In genomic region chr6:148239777-148240462, GRCh38 we compare ENCODE assay signal across 14 cellular contexts.
A peak's percentile ranks its signal among the peaks of the same experiment; 100 is the strongest.
DNase-seq lines count a peak whose midpoint lies in the region; ATAC-seq and TF ChIP-seq lines count a peak whose summit lies in the region.
"Had no signal": no experiment of that assay in that cellular context is flagged by ENCODE, and none has a peak within 500 bp of the region (broad histone marks: within the 10 kb centered on the region; RNA-seq: fewer than 3 reads in every experiment).

No MANE protein-coding gene starts in this region.

- no peaks in the 10 kb centered on the region for H3K9me3 Mint-ChIP-seq in endodermal cell
- H3K9me3 Mint-ChIP-seq: mesothelial cell of epicardium had no signal

- ATAC-seq in psoas muscle: peak in 2 of 4 donors; percentile 22 to 45
- no peak for ATAC-seq in HG02588 (IDR thresholded peaks at IDR 0.05; ENCODE audit: unreplicated experiment)
- ATAC-seq in stimulated activated naive CD8-positive, alpha-beta T cell treated with anti-CD3 and anti-CD28 coated beads, Interleukin-15, Interleukin-2, amounts not matched to agents 100 U/mL and 50 U/mL, for 24 hours: no peak

- no peaks in the 10 kb centered on the region for H3K36me3 ChIP-seq in brain microvascular endothelial cell (replicated peaks)
- no peaks in the 10 kb centered on the region for H3K36me3 ChIP-seq in psoas muscle (ENCODE audit: insufficient read depth in 1 of 2, low read depth in 1 of 2)
- H3K36me3 ChIP-seq in endodermal cell (ENCODE audit: control insufficient read depth, insufficient read depth, low read length): no peaks in the 10 kb centered on the region
- H3K36me3 ChIP-seq: HAP-1 had no signal

- peaks cover 9% of the 10 kb centered on the region for H3K4me1 Mint-ChIP-seq in endodermal cell

- peak overlapping the region; percentile 90 for H3K27ac ChIP-seq in brain microvascular endothelial cell
- peak overlapping the region; percentile 36 for H3K27ac ChIP-seq in psoas muscle
- H3K27ac ChIP-seq in endodermal cell (ENCODE audit: low read depth, low read length): no peak overlapping the region

- in situ Hi-C loops in brain microvascular endothelial cell (cut with HindIII; ENCODE audit: low pct_ligation_motif_present, low sequenced_read_pairs): no loop called here

- H3K27me3 Mint-ChIP-seq in endodermal cell (ENCODE audit: insufficient read depth): peaks cover 18% of the 10 kb centered on the region

- H3K4me3 ChIP-seq in brain microvascular endothelial cell (ENCODE audit: low read depth, low read length) (no peak overlapping the region), fibroblast of villous mesenchyme (ENCODE audit: low read depth, low read length) (no peak overlapping the region), psoas muscle (no peak overlapping the region), endodermal cell (ENCODE audit: low read length) (no peak overlapping the region)
- H3K4me3 ChIP-seq: HAP-1 had no signal

- 51 to 70% (median 51%) methylated on average over 6 of the region's 6 CpGs for WGBS in psoas muscle, 3 donors
- WGBS in endodermal cell (ENCODE audit: insufficient coverage in 1 of 2, insufficient read length in 1 of 2), 2 experiments: 86 to 91% methylated on average over 1 to 6 of the region's 6 CpGs

- no peak overlapping the region for H3K4me3 Mint-ChIP-seq in endodermal cell
- H3K4me3 Mint-ChIP-seq: mesothelial cell of epicardium had no signal

- H3K4me1 ChIP-seq in psoas muscle: peaks cover 12% of the 10 kb centered on the region
- H3K4me1 ChIP-seq in endodermal cell (ENCODE audit: control insufficient read depth, insufficient read depth, low read length): peaks cover 2% of the 10 kb centered on the region
- H3K4me1 ChIP-seq: HAP-1 had no signal

- no peak overlapping the region for H3K27ac Mint-ChIP-seq in endodermal cell

- TF ChIP-seq CTCF in brain microvascular endothelial cell (IDR thresholded peaks at IDR 0.05; ENCODE audit: low read depth, low read length, missing control alignments) (no peak), fibroblast of villous mesenchyme (IDR thresholded peaks at IDR 0.05; ENCODE audit: insufficient read depth, low read depth, low read length) (no peak), psoas muscle (IDR thresholded peaks at IDR 0.05) (no peak), endodermal cell (conservative IDR thresholded peaks at IDR 0.05) (no peak)

- H3K27me3 ChIP-seq in brain microvascular endothelial cell (replicated peaks) (no peaks in the 10 kb centered on the region), psoas muscle (ENCODE audit: insufficient read depth in 3 of 3, low read length in 2 of 3) (peaks cover 0 to 2% (median 0%) of the 10 kb centered on the region in 3 donors), endodermal cell (ENCODE audit: control insufficient read depth, insufficient read depth, low read length, poor library complexity, severe bottlenecking) (no peaks in the 10 kb centered on the region)

- DNase-seq in AG20443 (ENCODE audit: low spot score) (peak; percentile 37), brain microvascular endothelial cell (peak; percentile 61), fibroblast of villous mesenchyme (ENCODE audit: low read depth) (peak; percentile 74), psoas muscle (no peak), endodermal cell (no peak), NCI-H748 (lab: John Stamatoyannopoulos, UW; ENCODE audit: unreplicated experiment) (no peak)
- no peak for DNase-seq in stimulated activated naive CD8-positive, alpha-beta T cell treated with anti-CD3 and anti-CD28 coated beads, Interleukin-15, Interleukin-2, amounts not matched to agents 100 U/mL and 50 U/mL, for 24 hours
- DNase-seq: ACHN; activated CD8-positive, alpha-beta memory T cell treated with anti-CD3 and anti-CD28 coated beads, Interleukin-2, amount 50 U/mL, for 4 hours; SIG-M5; stimulated activated CD4-positive, alpha-beta T cell treated with anti-CD3 and anti-CD28 coated beads, Interleukin-4, amount 100 ng/mL, for 24 hours had no signal

- no peaks in the 10 kb centered on the region for H3K36me3 Mint-ChIP-seq in endodermal cell (ENCODE audit: low read depth)
- H3K36me3 Mint-ChIP-seq: mesothelial cell of epicardium had no signal

- H3K9me3 ChIP-seq in psoas muscle: no peaks in the 10 kb centered on the region
- H3K9me3 ChIP-seq in endodermal cell (ENCODE audit: control insufficient read depth, low read length): no peaks in the 10 kb centered on the region
- H3K9me3 ChIP-seq: HAP-1 had no signal

- no peak overlapping the region for H3K9ac ChIP-seq in endodermal cell (ENCODE audit: extremely low read depth, low read length, poor library complexity, severe bottlenecking)

- intact Hi-C loops in psoas muscle (cut with DNase I): no loop called here

Comparison
In these comparisons a context has a peak if more than half of its experiments do, and no peak if none do; other contexts are left out.
1. DNase-seq: peak in AG20443 (single experiment), brain microvascular endothelial cell (single experiment) and fibroblast of villous mesenchyme (single experiment); none in psoas muscle (0 of 2), endodermal cell (single experiment), NCI-H748 (single experiment) and stimulated activated naive CD8-positive, alpha-beta T cell treated with anti-CD3 and anti-CD28 coated beads, Interleukin-15, Interleukin-2, amounts not matched to agents 100 U/mL and 50 U/mL, for 24 hours (single experiment).